8 cellular contexts compared by ENCODE assay signal in the genomic region with DNA sequence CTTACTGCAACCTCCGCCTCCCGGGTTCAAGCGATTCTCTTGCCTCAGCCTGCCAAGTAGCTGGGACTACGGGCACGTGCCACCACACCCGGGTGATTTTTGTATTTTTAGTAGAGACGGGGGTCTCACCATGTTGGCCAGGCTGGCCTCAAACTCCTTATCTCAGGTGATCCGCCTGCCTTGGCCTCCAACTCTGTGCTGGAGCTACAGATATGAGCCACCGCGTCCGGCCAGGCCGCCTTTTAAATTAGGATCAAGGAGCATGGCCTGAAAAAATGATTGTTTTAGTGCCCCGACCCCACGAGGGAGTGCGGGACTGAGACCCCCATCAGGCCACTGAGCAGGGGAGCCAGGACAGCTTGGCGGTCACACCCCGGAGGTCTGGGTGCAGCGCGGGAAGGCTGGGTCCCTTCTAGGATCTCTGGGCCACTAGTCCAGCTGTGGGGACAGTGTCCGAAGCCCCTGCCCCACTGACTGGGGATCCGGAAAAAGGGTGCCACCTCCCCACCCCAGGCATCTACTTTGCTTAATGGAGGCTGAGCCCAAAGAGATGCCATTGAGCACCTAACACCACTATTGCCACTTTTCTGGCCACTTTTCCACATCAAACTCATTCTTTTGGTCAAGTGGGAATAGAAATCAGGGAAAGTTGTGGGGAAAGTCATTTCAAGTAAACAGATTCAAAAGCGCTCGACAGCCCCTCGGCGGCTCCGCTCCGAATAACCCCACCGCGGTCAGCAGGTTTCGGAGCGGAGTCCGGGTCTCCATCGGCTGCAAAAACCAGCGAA. TPM values are rescaled to one million over a fixed set of nuclear protein-coding genes. Genes with fewer than 3 reads are reported as not detected.
DNase-seq lines count a peak whose midpoint lies in the region; ATAC-seq, FAIRE-seq and TF ChIP-seq lines count a peak whose summit lies in the region.

No MANE protein-coding gene starts in this region.

- H2BK5ac ChIP-seq in mesendoderm (ENCODE audit: low read length) = no peak overlapping the region

- H3K27me3 Mint-ChIP-seq in activated naive CD4-positive, alpha-beta T cell treated with anti-CD3 and anti-CD28 coated beads, Interleukin-2, amount 10 ng/mL, durations not matched to agents 7 days and 5 days = peaks cover 15% of the 10 kb centered on the region
- peaks cover 23% of the 10 kb centered on the region for H3K27me3 Mint-ChIP-seq in astrocyte (ENCODE audit: low read depth, unreplicated experiment)

- H3K56ac ChIP-seq in mesendoderm (ENCODE audit: low read length) = no peak overlapping the region

- FAIRE-seq in astrocyte (lab: Jason Lieb, UNC) = no peak

- peaks cover 2% of the 10 kb centered on the region for H3K9me3 ChIP-seq in astrocyte (ENCODE audit: insufficient read depth, low read depth, low read length)
- H3K9me3 ChIP-seq in tibial nerve = no peaks in the 10 kb centered on the region

- H3K27ac ChIP-seq in astrocyte (ENCODE audit: low read depth, low read length) = no peak overlapping the region
- H3K27ac ChIP-seq in mesendoderm (ENCODE audit: low read depth, low read length) = no peak overlapping the region
- peak overlapping the region in 1 of 4 donors; percentile 53 for H3K27ac ChIP-seq in tibial nerve

- H3K79me2 ChIP-seq in astrocyte (ENCODE audit: insufficient read depth, low read length) = no peaks in the 10 kb centered on the region
- no peaks in the 10 kb centered on the region for H3K79me2 ChIP-seq in mesendoderm (ENCODE audit: control insufficient read depth, insufficient read depth, low read length)

- no peaks in the 10 kb centered on the region for H3K36me3 Mint-ChIP-seq in activated naive CD4-positive, alpha-beta T cell treated with anti-CD3 and anti-CD28 coated beads, Interleukin-2, amount 10 ng/mL, durations not matched to agents 7 days and 5 days
- no peaks in the 10 kb centered on the region for H3K36me3 Mint-ChIP-seq in astrocyte (ENCODE audit: low read depth, unreplicated experiment)

- H2BK120ac ChIP-seq in mesendoderm (ENCODE audit: low read depth, low read length) = no peak overlapping the region

- H3K27ac Mint-ChIP-seq in activated naive CD4-positive, alpha-beta T cell treated with anti-CD3 and anti-CD28 coated beads, Interleukin-2, amount 10 ng/mL, durations not matched to agents 7 days and 5 days = peak overlapping the region; percentile 85
- peak overlapping the region; percentile 12 for H3K27ac Mint-ChIP-seq in astrocyte (ENCODE audit: unreplicated experiment)

- no peaks in the 10 kb centered on the region for H3K79me1 ChIP-seq in mesendoderm (ENCODE audit: low read length)

- TF ChIP-seq CTCF in astrocyte (IDR thresholded peaks at IDR 0.05; ENCODE audit: insufficient read depth, low read depth, low read length) (no peak), tibial nerve (IDR thresholded peaks at IDR 0.05) (no peak)

- H3K4me1 Mint-ChIP-seq in activated naive CD4-positive, alpha-beta T cell treated with anti-CD3 and anti-CD28 coated beads, Interleukin-2, amount 10 ng/mL, durations not matched to agents 7 days and 5 days = peaks cover 18% of the 10 kb centered on the region
- H3K4me1 Mint-ChIP-seq in astrocyte (ENCODE audit: low read depth, unreplicated experiment) = no peaks in the 10 kb centered on the region

- WGBS in mesendoderm (ENCODE audit: extremely low coverage, insufficient coverage, low lambda C conversion rate) = no CpG with 5 or more reads among the region's 34 CpGs
- WGBS in tibial nerve, 2 donors = 52 to 56% methylated on average over 33 to 34 of the region's 34 CpGs

- TF ChIP-seq POLR2A in tibial nerve (IDR thresholded peaks at IDR 0.05) = no peak

- no peak for TF ChIP-seq EP300 in tibial nerve (IDR thresholded peaks at IDR 0.05)

- H4K8ac ChIP-seq in mesendoderm (ENCODE audit: low read depth, low read length) = no peak overlapping the region

- H4K5ac ChIP-seq in mesendoderm (ENCODE audit: low read length) = no peak overlapping the region

- H3K4me1 ChIP-seq in astrocyte (ENCODE audit: insufficient read depth, low read length) (peaks cover 4% of the 10 kb centered on the region), mesendoderm (ENCODE audit: control insufficient read depth, low read depth, low read length) (peaks cover 3% of the 10 kb centered on the region), tibial nerve (peaks cover 0 to 12% (median 5%) of the 10 kb centered on the region in 4 donors)

- H3K27me3 ChIP-seq in astrocyte (ENCODE audit: insufficient read depth, low read length) (no peaks in the 10 kb centered on the region), mesendoderm (ENCODE audit: insufficient read depth, low read length, poor library complexity) (no peaks in the 10 kb centered on the region), tibial nerve (no peaks in the 10 kb centered on the region)

- ATAC-seq in HG02642 (IDR thresholded peaks at IDR 0.05; ENCODE audit: poor library complexity, unreplicated experiment) = no peak

- H3K36me3 ChIP-seq in astrocyte (ENCODE audit: insufficient read depth, low read length) (no peaks in the 10 kb centered on the region), mesendoderm (ENCODE audit: control insufficient read depth, insufficient read depth, low read length) (no peaks in the 10 kb centered on the region), tibial nerve (no peaks in the 10 kb centered on the region)

- H3K4me3 ChIP-seq in astrocyte (ENCODE audit: insufficient read depth, low read depth, low read length) = peak overlapping the region; percentile 17
- no peak overlapping the region for H3K4me3 ChIP-seq in mesendoderm (ENCODE audit: low read length)
- H3K4me3 ChIP-seq in tibial nerve = peak overlapping the region; percentile 13 to 43 (median 29)

- no peaks in the 10 kb centered on the region for H4K20me1 ChIP-seq in astrocyte (ENCODE audit: insufficient read depth, low read length)

- H2AK5ac ChIP-seq in mesendoderm (ENCODE audit: low read length) = no peak overlapping the region

- no peak overlapping the region for H3K4ac ChIP-seq in mesendoderm (ENCODE audit: low read depth, low read length)

- no peaks in the 10 kb centered on the region for H3K9me3 Mint-ChIP-seq in activated naive CD4-positive, alpha-beta T cell treated with anti-CD3 and anti-CD28 coated beads, Interleukin-2, amount 10 ng/mL, durations not matched to agents 7 days and 5 days
- peaks cover 8% of the 10 kb centered on the region for H3K9me3 Mint-ChIP-seq in astrocyte (ENCODE audit: unreplicated experiment)

- H3K18ac ChIP-seq in mesendoderm (ENCODE audit: low read length) = no peak overlapping the region

- H2BK15ac ChIP-seq in mesendoderm (replicated peaks; ENCODE audit: low read depth) = no peak overlapping the region

- H3K4me2 ChIP-seq in astrocyte (ENCODE audit: low read length) = peak overlapping the region; percentile 82
- peak overlapping the region; percentile 1 for H3K4me2 ChIP-seq in mesendoderm (ENCODE audit: low read length)

- DNase-seq in activated naive CD4-positive, alpha-beta T cell treated with anti-CD3 and anti-CD28 coated beads, Interleukin-2, amount 10 ng/mL, durations not matched to agents 7 days and 5 days = no peak
- DNase-seq in activated naive CD4-positive, alpha-beta T cell treated with Interleukin-2 at 50 U/mL for 16 hours = no peak
- DNase-seq in astrocyte (ENCODE audit: low read depth) (no peak), mesendoderm (no peak), tibial nerve (ENCODE audit: low spot score in 2 of 2) (no peak), DMS79 treated with DMSO at 0.1 percent for 48 hours (lab: John Stamatoyannopoulos, UW) (no peak), hepatic stellate cell (ENCODE audit: low spot score) (no peak)

- CTCF ChIA-PET in activated naive CD4-positive, alpha-beta T cell treated with anti-CD3 and anti-CD28 coated beads, Interleukin-2, amount 10 ng/mL, durations not matched to agents 7 days and 5 days (lab: Charles Lee) = interaction anchor here (0.6 to 3.0 kb wide), 33 partner anchors 8 to 339 kb away, joined by 3 to 40 read pairs (median 4); no protein-coding TSS in a partner anchor

- H3K4me3 Mint-ChIP-seq in activated naive CD4-positive, alpha-beta T cell treated with anti-CD3 and anti-CD28 coated beads, Interleukin-2, amount 10 ng/mL, durations not matched to agents 7 days and 5 days = peak overlapping the region; percentile 75
- no peak overlapping the region for H3K4me3 Mint-ChIP-seq in astrocyte (ENCODE audit: unreplicated experiment)

- H2AFZ ChIP-seq in astrocyte (ENCODE audit: low read depth, low read length) = peak overlapping the region; percentile 56

- no peak overlapping the region for H3K23ac ChIP-seq in mesendoderm (ENCODE audit: low read length)

- H3K9ac ChIP-seq in astrocyte (ENCODE audit: low read length) (no peak overlapping the region), mesendoderm (ENCODE audit: low read length) (no peak overlapping the region)

RNA-seq across cellular contexts. Expression of gene DNMT3A, which starts 19.7 kb away (rescaled TPM):
- total RNA-seq in astrocyte (51.4 and 58.1 TPM in 2 replicates), tibial nerve (10 to 100 TPM; 17.4 to 28.4 (median 25.0) TPM)
- 50.9 TPM for polyA plus RNA-seq in mesendoderm (2013, experiment 1 of 2)
- 53.0 TPM for polyA plus RNA-seq in mesendoderm (2013, experiment 2 of 2)
